In the genomic region with DNA sequence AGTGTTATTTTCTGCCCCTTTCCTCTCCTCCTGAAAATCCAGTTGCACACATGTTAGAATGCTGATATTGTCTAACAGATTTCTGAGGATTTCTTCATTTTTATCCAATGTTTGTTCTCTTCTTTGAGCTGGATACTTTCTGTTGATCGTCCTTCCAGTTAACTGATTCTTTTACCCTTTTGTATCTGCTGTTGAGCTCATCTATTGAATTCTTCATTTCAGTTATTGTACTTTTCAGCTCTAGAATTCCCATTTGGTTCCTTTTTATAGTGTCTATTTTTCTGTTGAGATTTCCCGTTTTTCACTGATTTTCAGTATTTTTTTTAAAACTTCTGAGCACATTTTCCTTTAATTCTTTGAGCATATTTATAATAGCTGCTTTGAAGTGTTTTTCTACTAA, we compare ENCODE assay signal across 3 cellular contexts.
TF ChIP-seq lines count a peak whose summit lies in the region.

No MANE protein-coding gene starts in this region.

TF ChIP-seq in SK-N-SH treated with all-trans-retinoic acid at 6 μM for 48 hours, 23 proteins besides CTCF, POLR2A, EP300 and RAD21:
- TF ChIP-seq OSR1 (CRISPR knock-in tag; IDR thresholded peaks at IDR 0.05): no peak
- no peak for TF ChIP-seq SNAI2 (CRISPR knock-in tag; IDR thresholded peaks at IDR 0.05)
- no peak for TF ChIP-seq TOX (CRISPR knock-in tag; IDR thresholded peaks at IDR 0.05; ENCODE audit: borderline replicate concordance)
- TF ChIP-seq ZFP30 (CRISPR knock-in tag; IDR thresholded peaks at IDR 0.05): peak; percentile 55; the same call in 1 of the 2 replicates

TF ChIP-seq in SK-N-SH, 30 proteins besides CTCF, POLR2A, EP300 and RAD21:
- TF ChIP-seq RXRA (IDR thresholded peaks at IDR 0.05; ENCODE audit: borderline replicate concordance, low read depth): no peak
- TF ChIP-seq GABPA (IDR thresholded peaks at IDR 0.05; ENCODE audit: low read depth): no peak
- no peak for TF ChIP-seq YY1 (IDR thresholded peaks at IDR 0.05; ENCODE audit: low read depth)
- TF ChIP-seq FOXJ3 (CRISPR knock-in tag; IDR thresholded peaks at IDR 0.05): no peak
- TF ChIP-seq MEF2A (IDR thresholded peaks at IDR 0.05; ENCODE audit: borderline replicate concordance, low read depth): no peak
- no peak for TF ChIP-seq RCOR1 (IDR thresholded peaks at IDR 0.05; ENCODE audit: low read length)
- TF ChIP-seq MXI1 (IDR thresholded peaks at IDR 0.05; ENCODE audit: low read depth, low read length): no peak
- no peak for TF ChIP-seq TEAD4 (IDR thresholded peaks at IDR 0.05; ENCODE audit: borderline replicate concordance, insufficient read depth)

TF ChIP-seq in HepG2, 621 proteins besides CTCF, POLR2A, EP300 and RAD21:
- peak; percentile 97 for TF ChIP-seq ZNF160 (CRISPR knock-in tag; IDR thresholded peaks at IDR 0.05)
- no peak for TF ChIP-seq ZNF12 (CRISPR knock-in tag; IDR thresholded peaks at IDR 0.05)
- TF ChIP-seq TOPORS (CRISPR knock-in tag; IDR thresholded peaks at IDR 0.05): peak; percentile 56; the same call in 1 of the 2 replicates
